ENCODE assay signal across 1 cellular context in genomic region chr16:71847096-71847495, GRCh38.
TF ChIP-seq lines count a peak whose summit lies in the region.

No MANE protein-coding gene starts in this region.

TF ChIP-seq in GM12878, 131 proteins besides CTCF, POLR2A, EP300 and RAD21:
- TF ChIP-seq PKNOX1 (IDR thresholded peaks at IDR 0.05) (peak; percentile 45; the same call in 1 of the 2 replicates), PRDM15 (CRISPR knock-in tag; IDR thresholded peaks at IDR 0.05) (no peak), SMAD1 (IDR thresholded peaks at IDR 0.05; ENCODE audit: low read depth, partially characterized antibody) (no peak), STAT1 (conservative IDR thresholded peaks at IDR 0.05) (no peak), RELA (IDR thresholded peaks at IDR 0.05; ENCODE audit: borderline replicate concordance, partially characterized antibody) (no peak), KDM1A (IDR thresholded peaks at IDR 0.05; ENCODE audit: borderline replicate concordance) (no peak)
